Comparison of ENCODE assay signal across 1 cellular context in genomic region chr13:40672310-40673060, GRCh38.
A peak's percentile ranks its signal among the peaks of the same experiment; 100 is the strongest.
TF ChIP-seq lines count a peak whose summit lies in the region.

No MANE protein-coding gene starts in this region.

TF ChIP-seq in K562, 482 proteins besides CTCF, POLR2A, EP300 and RAD21 (continued from another document and continues in another):
- TF ChIP-seq ZNF512 (tag; IDR thresholded peaks at IDR 0.05) (no peak), NCOA2 (IDR thresholded peaks at IDR 0.05; ENCODE audit: partially characterized antibody in 2 of 2) (peak in 1 of 2 experiments; percentile 32), SIX5 (IDR thresholded peaks at IDR 0.05; ENCODE audit: borderline replicate concordance in 1 of 2, insufficient read depth in 1 of 2, low read depth in 1 of 2, low read length in 2 of 2) (no peak), GTF2E2 (tag; IDR thresholded peaks at IDR 0.05) (no peak), EZH2 (IDR thresholded peaks at IDR 0.05; ENCODE audit: borderline replicate concordance, low read depth, low read length) (no peak), HMBOX1 (IDR thresholded peaks at IDR 0.05) (peak; percentile 87), ZNF445 (CRISPR knock-in tag; IDR thresholded peaks at IDR 0.05; ENCODE audit: low read depth) (no peak), CHD1 (IDR thresholded peaks at IDR 0.05; ENCODE audit: low read length) (no peak), HOMEZ (CRISPR knock-in tag; IDR thresholded peaks at IDR 0.05) (no peak), RB1 (IDR thresholded peaks at IDR 0.05; ENCODE audit: low read depth) (no peak), HMG20A (CRISPR knock-in tag; conservative IDR thresholded peaks at IDR 0.05) (no peak), TEAD1 (CRISPR knock-in tag; IDR thresholded peaks at IDR 0.05) (no peak), NFE2 (IDR thresholded peaks at IDR 0.05; ENCODE audit: low read depth) (peak; percentile 88), SRSF9 (IDR thresholded peaks at IDR 0.05; ENCODE audit: borderline replicate concordance, low read depth, low read length) (no peak), CEBPG (CRISPR knock-in tag; IDR thresholded peaks at IDR 0.05) (no peak), CEBPG (tag; conservative IDR thresholded peaks at IDR 0.05 in 1 of 2, IDR thresholded peaks at IDR 0.05 in 1 of 2) (no peak), GTF2A2 (tag; IDR thresholded peaks at IDR 0.05) (no peak), NFRKB (IDR thresholded peaks at IDR 0.05; ENCODE audit: low read depth) (no peak), SAP30 (IDR thresholded peaks at IDR 0.05; ENCODE audit: borderline replicate concordance, insufficient read depth, low read depth, low read length, poor library complexity, severe bottlenecking) (no peak), RHOXF2B (CRISPR knock-in tag; conservative IDR thresholded peaks at IDR 0.05) (no peak), NUFIP1 (IDR thresholded peaks at IDR 0.05; ENCODE audit: partially characterized antibody) (no peak), U2AF2 (optimal IDR thresholded peaks at IDR 0.05; ENCODE audit: low read depth, low read length) (no peak), ETV1 (tag; conservative IDR thresholded peaks at IDR 0.05; ENCODE audit: low read depth) (no peak), FOXP1 (CRISPR knock-in tag; IDR thresholded peaks at IDR 0.05) (no peak), SLC30A9 (CRISPR knock-in tag; IDR thresholded peaks at IDR 0.05) (no peak), THRB (CRISPR knock-in tag; conservative IDR thresholded peaks at IDR 0.05) (no peak), ZNF699 (CRISPR knock-in tag; IDR thresholded peaks at IDR 0.05; ENCODE audit: insufficient replicate concordance) (no peak), ZNF124 (CRISPR knock-in tag; IDR thresholded peaks at IDR 0.05) (no peak), PHF20 (IDR thresholded peaks at IDR 0.05; ENCODE audit: partially characterized antibody) (no peak), KDM5B (IDR thresholded peaks at IDR 0.05; ENCODE audit: insufficient replicate concordance, low read depth, low read length) (no peak), CSDE1 (IDR thresholded peaks at IDR 0.05) (no peak), HMG20B (CRISPR knock-in tag; IDR thresholded peaks at IDR 0.05) (no peak), KDM2B (CRISPR knock-in tag; IDR thresholded peaks at IDR 0.05) (no peak), HDGF (IDR thresholded peaks at IDR 0.05) (no peak), ZBTB8A (IDR thresholded peaks at IDR 0.05; ENCODE audit: partially characterized antibody) (no peak), MAFF (IDR thresholded peaks at IDR 0.05; ENCODE audit: low read length) (peak; percentile 63; the same call in 1 of the 2 replicates), ZNF12 (CRISPR knock-in tag; IDR thresholded peaks at IDR 0.05) (no peak), ZNF140 (CRISPR knock-in tag; IDR thresholded peaks at IDR 0.05) (no peak), SRSF3 (IDR thresholded peaks at IDR 0.05; ENCODE audit: insufficient read depth, low read length) (no peak), CBX5 (IDR thresholded peaks at IDR 0.05; ENCODE audit: borderline replicate concordance, low read depth) (no peak), CREBBP (IDR thresholded peaks at IDR 0.05; ENCODE audit: low read depth, low read length) (no peak), ZSCAN32 (CRISPR knock-in tag; IDR thresholded peaks at IDR 0.05) (no peak), MBD2 (IDR thresholded peaks at IDR 0.05; ENCODE audit: borderline replicate concordance, low read depth) (no peak), ZNF764 (CRISPR knock-in tag; IDR thresholded peaks at IDR 0.05; ENCODE audit: low read depth) (no peak), TAF15 (IDR thresholded peaks at IDR 0.05; ENCODE audit: low read depth, low read length) (no peak), ARID2 (IDR thresholded peaks at IDR 0.05) (no peak), LCOR (CRISPR knock-in tag; IDR thresholded peaks at IDR 0.05) (no peak), SAFB (IDR thresholded peaks at IDR 0.05; ENCODE audit: borderline replicate concordance, low read depth, low read length) (no peak), KAT7 (CRISPR knock-in tag; IDR thresholded peaks at IDR 0.05; ENCODE audit: borderline replicate concordance) (no peak), PCBP2 (IDR thresholded peaks at IDR 0.05; ENCODE audit: low read depth, low read length, poor library complexity, severe bottlenecking) (no peak), ZNF23 (CRISPR knock-in tag; IDR thresholded peaks at IDR 0.05) (no peak), ZNF354B (CRISPR knock-in tag; IDR thresholded peaks at IDR 0.05) (no peak), NR3C1 (CRISPR knock-in tag; IDR thresholded peaks at IDR 0.05) (no peak), ESRRB (CRISPR knock-in tag; IDR thresholded peaks at IDR 0.05; ENCODE audit: borderline replicate concordance) (no peak), NR4A1 (CRISPR knock-in tag; IDR thresholded peaks at IDR 0.05) (no peak), NR4A1 (tag; IDR thresholded peaks at IDR 0.05) (no peak)
- TF ChIP-seq, protein P1, sequence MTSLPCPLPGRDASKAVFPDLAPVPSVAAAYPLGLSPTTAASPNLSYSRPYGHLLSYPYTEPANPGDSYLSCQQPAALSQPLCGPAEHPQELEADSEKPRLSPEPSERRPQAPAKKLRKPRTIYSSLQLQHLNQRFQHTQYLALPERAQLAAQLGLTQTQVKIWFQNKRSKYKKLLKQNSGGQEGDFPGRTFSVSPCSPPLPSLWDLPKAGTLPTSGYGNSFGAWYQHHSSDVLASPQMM (CRISPR knock-in tag; IDR thresholded peaks at IDR 0.05): no peak
- TF ChIP-seq, protein P2, sequence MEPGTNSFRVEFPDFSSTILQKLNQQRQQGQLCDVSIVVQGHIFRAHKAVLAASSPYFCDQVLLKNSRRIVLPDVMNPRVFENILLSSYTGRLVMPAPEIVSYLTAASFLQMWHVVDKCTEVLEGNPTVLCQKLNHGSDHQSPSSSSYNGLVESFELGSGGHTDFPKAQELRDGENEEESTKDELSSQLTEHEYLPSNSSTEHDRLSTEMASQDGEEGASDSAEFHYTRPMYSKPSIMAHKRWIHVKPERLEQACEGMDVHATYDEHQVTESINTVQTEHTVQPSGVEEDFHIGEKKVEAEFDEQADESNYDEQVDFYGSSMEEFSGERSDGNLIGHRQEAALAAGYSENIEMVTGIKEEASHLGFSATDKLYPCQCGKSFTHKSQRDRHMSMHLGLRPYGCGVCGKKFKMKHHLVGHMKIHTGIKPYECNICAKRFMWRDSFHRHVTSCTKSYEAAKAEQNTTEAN (CRISPR knock-in tag; IDR thresholded peaks at IDR 0.05): no peak
- TF ChIP-seq, protein P3, sequence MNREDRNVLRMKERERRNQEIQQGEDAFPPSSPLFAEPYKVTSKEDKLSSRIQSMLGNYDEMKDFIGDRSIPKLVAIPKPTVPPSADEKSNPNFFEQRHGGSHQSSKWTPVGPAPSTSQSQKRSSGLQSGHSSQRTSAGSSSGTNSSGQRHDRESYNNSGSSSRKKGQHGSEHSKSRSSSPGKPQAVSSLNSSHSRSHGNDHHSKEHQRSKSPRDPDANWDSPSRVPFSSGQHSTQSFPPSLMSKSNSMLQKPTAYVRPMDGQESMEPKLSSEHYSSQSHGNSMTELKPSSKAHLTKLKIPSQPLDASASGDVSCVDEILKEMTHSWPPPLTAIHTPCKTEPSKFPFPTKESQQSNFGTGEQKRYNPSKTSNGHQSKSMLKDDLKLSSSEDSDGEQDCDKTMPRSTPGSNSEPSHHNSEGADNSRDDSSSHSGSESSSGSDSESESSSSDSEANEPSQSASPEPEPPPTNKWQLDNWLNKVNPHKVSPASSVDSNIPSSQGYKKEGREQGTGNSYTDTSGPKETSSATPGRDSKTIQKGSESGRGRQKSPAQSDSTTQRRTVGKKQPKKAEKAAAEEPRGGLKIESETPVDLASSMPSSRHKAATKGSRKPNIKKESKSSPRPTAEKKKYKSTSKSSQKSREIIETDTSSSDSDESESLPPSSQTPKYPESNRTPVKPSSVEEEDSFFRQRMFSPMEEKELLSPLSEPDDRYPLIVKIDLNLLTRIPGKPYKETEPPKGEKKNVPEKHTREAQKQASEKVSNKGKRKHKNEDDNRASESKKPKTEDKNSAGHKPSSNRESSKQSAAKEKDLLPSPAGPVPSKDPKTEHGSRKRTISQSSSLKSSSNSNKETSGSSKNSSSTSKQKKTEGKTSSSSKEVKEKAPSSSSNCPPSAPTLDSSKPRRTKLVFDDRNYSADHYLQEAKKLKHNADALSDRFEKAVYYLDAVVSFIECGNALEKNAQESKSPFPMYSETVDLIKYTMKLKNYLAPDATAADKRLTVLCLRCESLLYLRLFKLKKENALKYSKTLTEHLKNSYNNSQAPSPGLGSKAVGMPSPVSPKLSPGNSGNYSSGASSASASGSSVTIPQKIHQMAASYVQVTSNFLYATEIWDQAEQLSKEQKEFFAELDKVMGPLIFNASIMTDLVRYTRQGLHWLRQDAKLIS (CRISPR knock-in tag; IDR thresholded peaks at IDR 0.05): no peak
- TF ChIP-seq, protein P4, sequence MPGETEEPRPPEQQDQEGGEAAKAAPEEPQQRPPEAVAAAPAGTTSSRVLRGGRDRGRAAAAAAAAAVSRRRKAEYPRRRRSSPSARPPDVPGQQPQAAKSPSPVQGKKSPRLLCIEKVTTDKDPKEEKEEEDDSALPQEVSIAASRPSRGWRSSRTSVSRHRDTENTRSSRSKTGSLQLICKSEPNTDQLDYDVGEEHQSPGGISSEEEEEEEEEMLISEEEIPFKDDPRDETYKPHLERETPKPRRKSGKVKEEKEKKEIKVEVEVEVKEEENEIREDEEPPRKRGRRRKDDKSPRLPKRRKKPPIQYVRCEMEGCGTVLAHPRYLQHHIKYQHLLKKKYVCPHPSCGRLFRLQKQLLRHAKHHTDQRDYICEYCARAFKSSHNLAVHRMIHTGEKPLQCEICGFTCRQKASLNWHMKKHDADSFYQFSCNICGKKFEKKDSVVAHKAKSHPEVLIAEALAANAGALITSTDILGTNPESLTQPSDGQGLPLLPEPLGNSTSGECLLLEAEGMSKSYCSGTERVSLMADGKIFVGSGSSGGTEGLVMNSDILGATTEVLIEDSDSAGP (CRISPR knock-in tag; IDR thresholded peaks at IDR 0.05): no peak
- TF ChIP-seq, protein P5, sequence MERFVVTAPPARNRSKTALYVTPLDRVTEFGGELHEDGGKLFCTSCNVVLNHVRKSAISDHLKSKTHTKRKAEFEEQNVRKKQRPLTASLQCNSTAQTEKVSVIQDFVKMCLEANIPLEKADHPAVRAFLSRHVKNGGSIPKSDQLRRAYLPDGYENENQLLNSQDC (CRISPR knock-in tag; IDR thresholded peaks at IDR 0.05): no peak
- TF ChIP-seq, protein P6, sequence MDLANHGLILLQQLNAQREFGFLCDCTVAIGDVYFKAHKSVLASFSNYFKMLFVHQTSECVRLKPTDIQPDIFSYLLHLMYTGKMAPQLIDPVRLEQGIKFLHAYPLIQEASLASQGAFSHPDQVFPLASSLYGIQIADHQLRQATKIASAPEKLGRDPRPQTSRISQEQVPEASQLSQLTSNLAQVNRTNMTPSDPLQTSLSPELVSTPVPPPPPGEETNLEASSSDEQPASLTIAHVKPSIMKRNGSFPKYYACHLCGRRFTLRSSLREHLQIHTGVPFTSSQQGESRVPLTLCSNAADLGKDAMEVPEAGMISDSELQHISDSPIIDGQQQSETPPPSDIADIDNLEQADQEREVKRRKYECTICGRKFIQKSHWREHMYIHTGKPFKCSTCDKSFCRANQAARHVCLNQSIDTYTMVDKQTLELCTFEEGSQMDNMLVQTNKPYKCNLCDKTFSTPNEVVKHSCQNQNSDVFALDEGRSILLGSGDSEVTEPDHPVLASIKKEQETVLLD (IDR thresholded peaks at IDR 0.05): 0 out of 2 replicates have a peak, but pooled peaks have one; percentile 34
- TF ChIP-seq, protein P7, sequence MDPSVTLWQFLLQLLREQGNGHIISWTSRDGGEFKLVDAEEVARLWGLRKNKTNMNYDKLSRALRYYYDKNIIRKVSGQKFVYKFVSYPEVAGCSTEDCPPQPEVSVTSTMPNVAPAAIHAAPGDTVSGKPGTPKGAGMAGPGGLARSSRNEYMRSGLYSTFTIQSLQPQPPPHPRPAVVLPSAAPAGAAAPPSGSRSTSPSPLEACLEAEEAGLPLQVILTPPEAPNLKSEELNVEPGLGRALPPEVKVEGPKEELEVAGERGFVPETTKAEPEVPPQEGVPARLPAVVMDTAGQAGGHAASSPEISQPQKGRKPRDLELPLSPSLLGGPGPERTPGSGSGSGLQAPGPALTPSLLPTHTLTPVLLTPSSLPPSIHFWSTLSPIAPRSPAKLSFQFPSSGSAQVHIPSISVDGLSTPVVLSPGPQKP (CRISPR knock-in tag; IDR thresholded peaks at IDR 0.05): no peak
